In the genomic region with DNA sequence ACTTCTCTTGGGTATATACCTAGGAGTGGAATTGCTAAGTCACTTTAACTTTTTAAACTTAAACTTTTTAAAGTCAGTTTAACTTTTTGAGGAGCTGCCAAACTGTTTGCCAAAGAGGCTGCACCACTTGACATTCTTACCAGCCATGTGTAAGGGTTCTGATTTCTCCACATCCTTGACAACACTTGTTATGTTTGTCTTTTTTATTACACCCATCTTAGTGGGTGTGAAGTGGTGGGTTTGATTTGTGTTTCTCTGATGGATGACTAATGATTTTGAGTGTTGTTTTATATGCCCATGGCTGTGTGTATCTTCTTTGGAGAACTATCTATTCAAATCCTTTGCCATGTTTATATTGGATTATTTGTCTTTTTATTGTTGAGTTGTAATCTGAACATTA, we compare ENCODE assay signal across 22 cellular contexts. TPM values are rescaled to one million over a fixed set of nuclear protein-coding genes. Genes with fewer than 3 reads are reported as not detected.
DNase-seq lines count a peak whose midpoint lies in the region; ATAC-seq, FAIRE-seq and TF ChIP-seq lines count a peak whose summit lies in the region.
"Had no signal": no experiment of that assay in that cellular context is flagged by ENCODE, and none has a peak within 500 bp of the region (broad histone marks: within the 10 kb centered on the region; RNA-seq: fewer than 3 reads in every experiment).

No MANE protein-coding gene starts in this region.

- peaks cover 7% of the 10 kb centered on the region for H3K9me3 Mint-ChIP-seq in chondrocyte (ENCODE audit: low read depth)
- H3K9me3 Mint-ChIP-seq in osteocyte (ENCODE audit: unreplicated experiment) = peaks cover 9% of the 10 kb centered on the region
- H3K9me3 Mint-ChIP-seq: CD8-positive, alpha-beta T cell; T-helper 2 cell treated with Interferon-gamma antibody and Interleukin-4, amounts not matched to agents 5 μg/mL and 100 μg/mL, for 36 hours had no signal

- H3K27me3 Mint-ChIP-seq in chondrocyte (ENCODE audit: low read depth) (no peaks in the 10 kb centered on the region), osteocyte (ENCODE audit: unreplicated experiment) (no peaks in the 10 kb centered on the region)

- FAIRE-seq in G401.6 (lab: Jason Lieb, UNC) = peak; percentile 17
- FAIRE-seq: H54, HTR-8/SVneo had no signal

- H3K4me3 Mint-ChIP-seq in chondrocyte (ENCODE audit: unreplicated experiment) = no peak overlapping the region
- no peak overlapping the region for H3K4me3 Mint-ChIP-seq in osteocyte (ENCODE audit: unreplicated experiment)
- H3K4me3 Mint-ChIP-seq: CD8-positive, alpha-beta T cell; T-helper 2 cell treated with Interferon-gamma antibody and Interleukin-4, amounts not matched to agents 5 μg/mL and 100 μg/mL, for 36 hours had no signal

- in situ Hi-C loops in GM13977 (cut with MboI; ENCODE audit: low pct_unique_long_range_greater_than_20kb, low sequenced_read_pairs, unreplicated experiment) = no loop called here

- H3K27ac Mint-ChIP-seq in chondrocyte (ENCODE audit: unreplicated experiment) (peak overlapping the region; percentile 69), osteocyte (ENCODE audit: unreplicated experiment) (peak overlapping the region; percentile 72)
- H3K27ac Mint-ChIP-seq: CD8-positive, alpha-beta T cell; T-helper 2 cell treated with Interferon-gamma antibody and Interleukin-4, amounts not matched to agents 5 μg/mL and 100 μg/mL, for 36 hours had no signal

- H3K36me3 Mint-ChIP-seq in chondrocyte (ENCODE audit: low read depth) (peaks cover 4% of the 10 kb centered on the region), osteocyte (ENCODE audit: unreplicated experiment) (peaks cover 17% of the 10 kb centered on the region)
- H3K36me3 Mint-ChIP-seq: CD8-positive, alpha-beta T cell had no signal

- H3K4me1 Mint-ChIP-seq in chondrocyte (ENCODE audit: low read depth) (peaks cover 68% of the 10 kb centered on the region), osteocyte (ENCODE audit: unreplicated experiment) (peaks cover 69% of the 10 kb centered on the region)

- no peak for ATAC-seq in HG03378 (IDR thresholded peaks at IDR 0.05; ENCODE audit: unreplicated experiment)
- ATAC-seq in GM18517 (IDR thresholded peaks at IDR 0.05; ENCODE audit: unreplicated experiment) = no peak
- ATAC-seq: CD8-positive, alpha-beta T cell; Panc1; SK-N-SH treated with all-trans-retinoic acid at 6 μM for 48 hours had no signal

- DNase-seq in NCI-H2029 treated with DMSO at 0.1 percent for 48 hours (lab: John Stamatoyannopoulos, UW) (peak; percentile 53), chondrocyte (ENCODE audit: low spot score) (no peak), osteocyte (ENCODE audit: extremely low spot score, unreplicated experiment) (no peak), GM13977 (ENCODE audit: low spot score) (no peak), DMS153 treated with DMSO at 0.1 percent for 48 hours (lab: John Stamatoyannopoulos, UW; ENCODE audit: unreplicated experiment) (no peak)
- DNase-seq: AML-193; C1 segment of cervical spinal cord; CD8-positive, alpha-beta T cell; DMS79; IMR-90; NCI-H1092 treated with DMSO at 0.1 percent for 48 hours; NCI-H146; NCI-H2081; NCI-H446 treated with DMSO at 0.1 percent for 48 hours had no signal

- TF ChIP-seq CTCF in chondrocyte (IDR thresholded peaks at IDR 0.05) = no peak
- no peak for TF ChIP-seq CTCF in osteocyte (IDR thresholded peaks at IDR 0.05)
- no peak for TF ChIP-seq CTCF in GM13977 (IDR thresholded peaks at IDR 0.05; ENCODE audit: extremely low read depth, insufficient read depth, missing control alignments)

RNA-seq across cellular contexts. Expression of a gene that starts 13.6 kb away (rescaled TPM):
- total RNA-seq in chondrocyte = 60.7 to 73.2 TPM (median 61.5 TPM) in 3 replicates
- 91.0 and 94.7 TPM in 2 replicates for total RNA-seq in osteocyte
- total RNA-seq: CD8-positive, alpha-beta T cell had no signal
